Comparison of ENCODE assay signal across 20 cellular contexts in genomic region chr9:92992549-92992948, GRCh38. TPM values are rescaled to one million over a fixed set of nuclear protein-coding genes. Genes with fewer than 3 reads are reported as not detected.
DNase-seq lines count a peak whose midpoint lies in the region; ATAC-seq and TF ChIP-seq lines count a peak whose summit lies in the region.
"Had no signal": no experiment of that assay in that cellular context is flagged by ENCODE, and none has a peak within 500 bp of the region (broad histone marks: within the 10 kb centered on the region; RNA-seq: fewer than 3 reads in every experiment).

No MANE protein-coding gene starts in this region.

- peak overlapping the region; percentile 77 for H3K27ac Mint-ChIP-seq in activated naive CD8-positive, alpha-beta T cell
- no peak overlapping the region for H3K27ac Mint-ChIP-seq in activated naive CD8-positive, alpha-beta T cell treated with anti-CD3 and anti-CD28 coated beads, Interleukin-2, amount 50 U/mL, for 24 hours
- H3K27ac Mint-ChIP-seq in activated T-cell treated with anti-CD3 and anti-CD28 coated beads, Interleukin-2, amount 50 U/mL, for 72 hours: peak overlapping the region; percentile 95

- H3K27ac ChIP-seq in left lung: no peak overlapping the region
- H3K27ac ChIP-seq: hepatocyte, upper lobe of left lung had no signal

- no peaks in the 10 kb centered on the region for H3K27me3 ChIP-seq in left lung
- H3K27me3 ChIP-seq: hepatocyte, upper lobe of left lung had no signal

- H3K4me3 ChIP-seq in left lung: no peak overlapping the region
- H3K4me3 ChIP-seq: HAP-1, hepatocyte, upper lobe of left lung had no signal

- H3K36me3 ChIP-seq in left lung: peaks cover 0 to 6% of the 10 kb centered on the region in 2 donors
- H3K36me3 ChIP-seq: HAP-1, upper lobe of left lung had no signal

- peaks cover 98% of the 10 kb centered on the region for H3K4me1 Mint-ChIP-seq in activated naive CD8-positive, alpha-beta T cell (ENCODE audit: low read depth)
- peaks cover 87% of the 10 kb centered on the region for H3K4me1 Mint-ChIP-seq in activated naive CD8-positive, alpha-beta T cell treated with anti-CD3 and anti-CD28 coated beads, Interleukin-2, amount 50 U/mL, for 24 hours
- peaks cover 70% of the 10 kb centered on the region for H3K4me1 Mint-ChIP-seq in activated T-cell treated with anti-CD3 and anti-CD28 coated beads, Interleukin-2, amount 50 U/mL, for 72 hours (ENCODE audit: low read depth)

- no peak for TF ChIP-seq CTCF in left lung (IDR thresholded peaks at IDR 0.05)

- no peak for ATAC-seq in activated naive CD8-positive, alpha-beta T cell treated with anti-CD3 and anti-CD28 coated beads, Interleukin-2, amount 50 U/mL, for 24 hours
- no peak for ATAC-seq in activated T-cell treated with anti-CD3 and anti-CD28 coated beads, Interleukin-2, amount 50 U/mL, for 72 hours (replicated peaks in 1 of 2)
- ATAC-seq in left lung: peak; percentile 46
- ATAC-seq: stimulated activated naive CD8-positive, alpha-beta T cell treated with anti-CD3 and anti-CD28 coated beads, Interleukin-15, Interleukin-2, amounts not matched to agents 100 U/mL and 50 U/mL, for 24 hours had no signal

- peaks cover 0 to 12% of the 10 kb centered on the region in 2 donors for H3K4me1 ChIP-seq in left lung
- H3K4me1 ChIP-seq: upper lobe of left lung had no signal

- no peaks in the 10 kb centered on the region for H3K9me3 Mint-ChIP-seq in activated naive CD8-positive, alpha-beta T cell (ENCODE audit: low read depth)
- H3K9me3 Mint-ChIP-seq in activated naive CD8-positive, alpha-beta T cell treated with anti-CD3 and anti-CD28 coated beads, Interleukin-2, amount 50 U/mL, for 24 hours: peaks cover 28% of the 10 kb centered on the region
- peaks cover 2 to 7% of the 10 kb centered on the region in 2 donors for H3K9me3 Mint-ChIP-seq in activated T-cell treated with anti-CD3 and anti-CD28 coated beads, Interleukin-2, amount 50 U/mL, for 72 hours

- DNase-seq in activated naive CD8-positive, alpha-beta T cell treated with anti-CD3 and anti-CD28 coated beads, Interleukin-2, amount 50 U/mL, for 24 hours: no peak
- no peak for DNase-seq in activated T-cell treated with anti-CD3 and anti-CD28 coated beads, Interleukin-2, amount 50 U/mL, for 72 hours
- DNase-seq in left lung (no peak), NCI-H526 (lab: John Stamatoyannopoulos, UW) (no peak), T-helper 9 cell (no peak), T1000 (lab: John Stamatoyannopoulos, UW) (no peak), NCI-H774 (lab: John Stamatoyannopoulos, UW) (no peak)
- DNase-seq: activated gamma-delta T cell; Karpas-422; NCI-H1092; NCI-H2081 treated with DMSO at 0.1 percent for 48 hours; NCI-H524 treated with DMSO at 0.1 percent for 48 hours; SHP77; stimulated activated CD4-positive, alpha-beta T cell treated with anti-CD3 and anti-CD28 coated beads, Interleukin-15, amount 100 ng/mL, for 24 hours; stimulated activated naive CD8-positive, alpha-beta T cell treated with anti-CD3 and anti-CD28 coated beads, Interleukin-15, Interleukin-2, amounts not matched to agents 100 U/mL and 50 U/mL, for 24 hours; T-helper 1 cell; upper lobe of left lung had no signal

- H3K9me3 ChIP-seq in left lung: no peaks in the 10 kb centered on the region
- H3K9me3 ChIP-seq: HAP-1, upper lobe of left lung had no signal

- no peaks in the 10 kb centered on the region for H3K27me3 Mint-ChIP-seq in activated naive CD8-positive, alpha-beta T cell
- no peaks in the 10 kb centered on the region for H3K27me3 Mint-ChIP-seq in activated naive CD8-positive, alpha-beta T cell treated with anti-CD3 and anti-CD28 coated beads, Interleukin-2, amount 50 U/mL, for 24 hours
- no peaks in the 10 kb centered on the region for H3K27me3 Mint-ChIP-seq in activated T-cell treated with anti-CD3 and anti-CD28 coated beads, Interleukin-2, amount 50 U/mL, for 72 hours (ENCODE audit: low read depth)

- peaks cover 28% of the 10 kb centered on the region for H3K36me3 Mint-ChIP-seq in activated naive CD8-positive, alpha-beta T cell
- H3K36me3 Mint-ChIP-seq in activated naive CD8-positive, alpha-beta T cell treated with anti-CD3 and anti-CD28 coated beads, Interleukin-2, amount 50 U/mL, for 24 hours (ENCODE audit: low read depth): peaks cover 75% of the 10 kb centered on the region
- peaks cover 21 to 55% of the 10 kb centered on the region in 2 donors for H3K36me3 Mint-ChIP-seq in activated T-cell treated with anti-CD3 and anti-CD28 coated beads, Interleukin-2, amount 50 U/mL, for 72 hours (ENCODE audit: insufficient read depth in 2 of 2)

- H3K4me3 Mint-ChIP-seq in activated naive CD8-positive, alpha-beta T cell: no peak overlapping the region
- no peak overlapping the region for H3K4me3 Mint-ChIP-seq in activated naive CD8-positive, alpha-beta T cell treated with anti-CD3 and anti-CD28 coated beads, Interleukin-2, amount 50 U/mL, for 24 hours
- H3K4me3 Mint-ChIP-seq in activated T-cell treated with anti-CD3 and anti-CD28 coated beads, Interleukin-2, amount 50 U/mL, for 72 hours: no peak overlapping the region

- intact Hi-C loops in left lung (cut with DNase I): no loop called here

RNA-seq across cellular contexts. Expression of gene FGD3, which starts 45.2 kb away (rescaled TPM):
- total RNA-seq in activated T-cell treated with anti-CD3 and anti-CD28 coated beads, Interleukin-2, amount 50 U/mL, for 72 hours: 10 to 100 TPM; 66.2 to 72.9 TPM
- 10 to 100 TPM; 17.2 to 29.9 TPM for total RNA-seq in left lung
